Comparison of ENCODE assay signal across 20 cellular contexts in genomic region chr20:14744723-14745122, GRCh38.
DNase-seq lines count a peak whose midpoint lies in the region; ATAC-seq and TF ChIP-seq lines count a peak whose summit lies in the region.
"Had no signal": no experiment of that assay in that cellular context is flagged by ENCODE, and none has a peak within 500 bp of the region (broad histone marks: within the 10 kb centered on the region; RNA-seq: fewer than 3 reads in every experiment).

No MANE protein-coding gene starts in this region.

- intact Hi-C loops in PC-9 (cut with micrococcal nuclease; ENCODE audit: unreplicated experiment) (no loop called here), natural killer cell (cut with micrococcal nuclease) (no loop called here)

- H3K9me3 ChIP-seq in PC-9 (ENCODE audit: insufficient read depth, low read depth), result no peaks in the 10 kb centered on the region
- H3K9me3 ChIP-seq: adrenal gland, thyroid gland had no signal

- peak; percentile 66 for DNase-seq in GM12865 (ENCODE audit: low read depth)
- no peak for DNase-seq in PC-9
- DNase-seq in endothelial cell (ENCODE audit: low spot score), result no peak
- DNase-seq in natural killer cell, result no peak
- DNase-seq in HUDEP-2 (lab: John Stamatoyannopoulos, UW; ENCODE audit: unreplicated experiment in 76 of 76), result no peak
- DNase-seq: activated CD4-positive, alpha-beta T cell treated with anti-CD3 and anti-CD28 coated beads for 36 hours; activated T-cell treated with anti-CD3 and anti-CD28 coated beads, Interleukin-2, amount 50 U/mL, for 48 hours; adrenal gland; CD8-positive, alpha-beta memory T cell; GDM1; hippocampal formation; left cardiac atrium; NCI-H146; NCI-H69; stimulated activated CD8-positive, alpha-beta memory T cell treated with anti-CD3 and anti-CD28 coated beads, Interleukin-4, amount 100 ng/mL, for 48 hours; T-helper 2 cell; thyroid gland had no signal

- H3K9me3 Mint-ChIP-seq in endothelial cell (ENCODE audit: unreplicated experiment), result no peaks in the 10 kb centered on the region
- peaks cover 11 to 13% of the 10 kb centered on the region in 2 donors for H3K9me3 Mint-ChIP-seq in natural killer cell

- H3K36me3 Mint-ChIP-seq in endothelial cell (ENCODE audit: low read depth, unreplicated experiment) (no peaks in the 10 kb centered on the region), natural killer cell (no peaks in the 10 kb centered on the region)
- H3K36me3 Mint-ChIP-seq: CD8-positive, alpha-beta memory T cell had no signal

- no peaks in the 10 kb centered on the region for H3K36me3 ChIP-seq in PC-9 (ENCODE audit: low read depth)
- H3K36me3 ChIP-seq: adrenal gland, thyroid gland had no signal

- H3K4me1 Mint-ChIP-seq in endothelial cell (ENCODE audit: unreplicated experiment) (no peaks in the 10 kb centered on the region), natural killer cell (no peaks in the 10 kb centered on the region)
- H3K4me1 Mint-ChIP-seq: activated CD4-positive, alpha-beta T cell treated with anti-CD3 and anti-CD28 coated beads for 36 hours; CD8-positive, alpha-beta memory T cell had no signal

- H3K79me2 ChIP-seq in PC-9 (ENCODE audit: low read depth), result no peaks in the 10 kb centered on the region

- H3K4me2 ChIP-seq in PC-9, result no peak overlapping the region

- no peaks in the 10 kb centered on the region for H3K9me2 ChIP-seq in PC-9 (ENCODE audit: insufficient read depth)

- ATAC-seq in GM19452 (IDR thresholded peaks at IDR 0.05; ENCODE audit: unreplicated experiment), result peak; percentile 79
- ATAC-seq in HG02678 (IDR thresholded peaks at IDR 0.05; ENCODE audit: unreplicated experiment), result peak; percentile 85
- peak; percentile 53 for ATAC-seq in HG03196 (IDR thresholded peaks at IDR 0.05; ENCODE audit: unreplicated experiment)
- ATAC-seq in natural killer cell, result no peak
- ATAC-seq: activated CD4-positive, alpha-beta T cell treated with anti-CD3 and anti-CD28 coated beads for 36 hours; left cardiac atrium had no signal

- no peaks in the 10 kb centered on the region for H3F3A ChIP-seq in PC-9 (ENCODE audit: insufficient read depth, low read depth)

- H3K4me3 ChIP-seq in GM12865 (ENCODE audit: low read depth, low read length) (no peak overlapping the region), PC-9 (no peak overlapping the region)
- H3K4me3 ChIP-seq: adrenal gland, thyroid gland had no signal

- H3K27ac ChIP-seq in PC-9, result no peak overlapping the region
- H3K27ac ChIP-seq: adrenal gland, thyroid gland had no signal

- H3K27me3 Mint-ChIP-seq in endothelial cell (ENCODE audit: unreplicated experiment), result no peaks in the 10 kb centered on the region
- no peaks in the 10 kb centered on the region for H3K27me3 Mint-ChIP-seq in natural killer cell (ENCODE audit: low read depth in 2 of 2)
- H3K27me3 Mint-ChIP-seq: activated CD4-positive, alpha-beta T cell treated with anti-CD3 and anti-CD28 coated beads for 36 hours; CD8-positive, alpha-beta memory T cell had no signal

- H4K20me1 ChIP-seq in PC-9 (ENCODE audit: insufficient read depth), result no peaks in the 10 kb centered on the region

- no peak for TF ChIP-seq CTCF in GM12865 (IDR thresholded peaks at IDR 0.05; ENCODE audit: insufficient read depth, low read depth, low read length, missing control alignments)
- TF ChIP-seq CTCF in PC-9 (conservative IDR thresholded peaks at IDR 0.05), result no peak
- no peak for TF ChIP-seq CTCF in endothelial cell (IDR thresholded peaks at IDR 0.05; ENCODE audit: unreplicated experiment)
- TF ChIP-seq CTCF in natural killer cell (IDR thresholded peaks at IDR 0.05), result no peak

- POLR2A ChIA-PET in PC-9 (lab: Charles Lee; ENCODE audit: unreplicated experiment), result no interaction called here

- H3K27ac Mint-ChIP-seq in endothelial cell (ENCODE audit: unreplicated experiment) (no peak overlapping the region), natural killer cell (no peak overlapping the region)
- H3K27ac Mint-ChIP-seq: activated CD4-positive, alpha-beta T cell treated with anti-CD3 and anti-CD28 coated beads for 36 hours; CD8-positive, alpha-beta memory T cell had no signal

- no peak overlapping the region for H3K4me3 Mint-ChIP-seq in endothelial cell (ENCODE audit: unreplicated experiment)
- no peak overlapping the region for H3K4me3 Mint-ChIP-seq in natural killer cell
- H3K4me3 Mint-ChIP-seq: activated CD4-positive, alpha-beta T cell treated with anti-CD3 and anti-CD28 coated beads for 36 hours had no signal

- no peak overlapping the region for H2AFZ ChIP-seq in PC-9

- CTCF ChIA-PET in PC-9 (lab: Charles Lee), result no interaction called here

- no TSS peak for BruUV-seq in PC-9 (replicated peaks; lab: Mats Ljungman, UMichigan)

- no peaks in the 10 kb centered on the region for H3K27me3 ChIP-seq in PC-9 (ENCODE audit: insufficient read depth, low read depth)
- H3K27me3 ChIP-seq: adrenal gland, thyroid gland had no signal

- H3K4me1 ChIP-seq in PC-9 (replicated peaks; ENCODE audit: insufficient read depth), result no peaks in the 10 kb centered on the region
- H3K4me1 ChIP-seq: adrenal gland, thyroid gland had no signal

Comparison
In these comparisons a context has a peak if more than half of its experiments do, and no peak if none do; other contexts are left out.
1. ATAC-seq: peak in GM19452 (single experiment), HG02678 (single experiment) and HG03196 (single experiment); none in natural killer cell (0 of 3).